ENCODE assay signal across 17 cellular contexts in the genomic region with DNA sequence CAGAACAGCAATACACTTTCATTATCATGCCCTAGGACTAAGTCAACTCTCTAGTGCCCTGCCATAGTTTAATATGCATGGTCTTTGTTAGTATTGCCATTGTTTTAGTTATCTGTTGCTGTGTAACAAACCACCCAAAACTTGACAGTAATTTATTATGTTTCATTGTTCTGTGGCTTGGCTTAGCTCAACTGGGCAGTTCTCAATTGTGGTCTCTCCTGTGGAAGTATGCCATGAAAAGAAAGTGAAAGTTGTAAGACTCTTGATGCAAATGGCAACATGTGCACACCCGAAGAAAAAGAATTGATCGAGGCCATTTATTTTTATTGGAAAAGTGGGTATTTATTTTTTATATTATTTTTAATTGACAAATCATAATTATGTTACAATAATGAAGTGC.
"Had no signal": no experiment of that assay in that cellular context is flagged by ENCODE, and none has a peak within 500 bp of the region (broad histone marks: within the 10 kb centered on the region; RNA-seq: fewer than 3 reads in every experiment).

No MANE protein-coding gene starts in this region.

- H3K4me3 ChIP-seq: esophagus squamous epithelium, gastroesophageal sphincter, left ventricle myocardium inferior, thoracic aorta had no signal

- H3K9me3 Mint-ChIP-seq: activated CD4-positive, alpha-beta T cell treated with anti-CD3 and anti-CD28 coated beads, Interleukin-2, amount 10 ng/mL, durations not matched to agents 7 days and 5 days; nephron progenitor cell had no signal

- H3K27ac ChIP-seq: esophagus squamous epithelium, gastroesophageal sphincter, left ventricle myocardium inferior, thoracic aorta had no signal

- H3K27me3 ChIP-seq: esophagus squamous epithelium, gastroesophageal sphincter had no signal

- H3K9me3 ChIP-seq: esophagus squamous epithelium, thoracic aorta had no signal

- ATAC-seq: gastroesophageal sphincter, T-helper 17 cell had no signal

- H3K27ac Mint-ChIP-seq: activated CD4-positive, alpha-beta T cell treated with anti-CD3 and anti-CD28 coated beads, Interleukin-2, amount 10 ng/mL, durations not matched to agents 7 days and 5 days; nephron progenitor cell; stimulated activated naive CD8-positive, alpha-beta T cell treated with anti-CD3 and anti-CD28 coated beads, Interleukin-15, Interleukin-2, amounts not matched to agents 100 ng/mL and 50 ng/mL, for 24 hours; T-helper 17 cell had no signal

- H3K27me3 Mint-ChIP-seq: activated CD4-positive, alpha-beta T cell treated with anti-CD3 and anti-CD28 coated beads, Interleukin-2, amount 10 ng/mL, durations not matched to agents 7 days and 5 days; stimulated activated naive CD8-positive, alpha-beta T cell treated with anti-CD3 and anti-CD28 coated beads, Interleukin-15, Interleukin-2, amounts not matched to agents 100 ng/mL and 50 ng/mL, for 24 hours; T-helper 17 cell had no signal

- H3K4me3 Mint-ChIP-seq: activated CD4-positive, alpha-beta T cell treated with anti-CD3 and anti-CD28 coated beads, Interleukin-2, amount 10 ng/mL, durations not matched to agents 7 days and 5 days; nephron progenitor cell; stimulated activated naive CD8-positive, alpha-beta T cell treated with anti-CD3 and anti-CD28 coated beads, Interleukin-15, Interleukin-2, amounts not matched to agents 100 ng/mL and 50 ng/mL, for 24 hours; T-helper 17 cell had no signal

- H3K4me1 ChIP-seq: esophagus squamous epithelium, gastroesophageal sphincter, left ventricle myocardium inferior had no signal

- H3K4me1 Mint-ChIP-seq: activated CD4-positive, alpha-beta T cell treated with anti-CD3 and anti-CD28 coated beads, Interleukin-2, amount 10 ng/mL, durations not matched to agents 7 days and 5 days; nephron progenitor cell; T-helper 17 cell had no signal

- FAIRE-seq: bronchial epithelial cell, keratinocyte, TTC549, urothelium cell line had no signal

- DNase-seq: activated CD4-positive, alpha-beta T cell treated with anti-CD3 and anti-CD28 coated beads, Interleukin-2, amount 10 ng/mL, durations not matched to agents 7 days and 5 days; activated CD4-positive, CD25-positive, alpha-beta regulatory T cell; activated naive CD4-positive, alpha-beta T cell treated with anti-CD3 and anti-CD28 coated beads, Interleukin-2, amount 50 U/mL, for 16 hours; esophagus squamous epithelium; left ventricle myocardium inferior; mesenchymal stem cell; nephron progenitor cell; stimulated activated CD4-positive, alpha-beta T cell treated with anti-CD3 and anti-CD28 coated beads, Interleukin-15, amount 100 ng/mL, for 24 hours; stimulated activated CD4-positive, alpha-beta T cell treated with anti-CD3 and anti-CD28 coated beads, Interleukin-4, amount 100 ng/mL, for 24 hours; T-helper 17 cell had no signal

- H3K36me3 ChIP-seq: esophagus squamous epithelium, gastroesophageal sphincter, left ventricle myocardium inferior, thoracic aorta had no signal
